16 cellular contexts compared by ENCODE assay signal in genomic region chr3:23254875-23255274, GRCh38.
"Had no signal": no experiment of that assay in that cellular context is flagged by ENCODE, and none has a peak within 500 bp of the region (broad histone marks: within the 10 kb centered on the region; RNA-seq: fewer than 3 reads in every experiment).

No MANE protein-coding gene starts in this region.

- DNase-seq: activated CD4-positive, alpha-beta T cell treated with anti-CD3 and anti-CD28 coated beads, Interleukin-2, amount 50 U/mL, for 4 hours; activated CD4-positive, CD25-positive, alpha-beta regulatory T cell treated with anti-CD3 and anti-CD28 coated beads, Interleukin-2, amount 50 U/mL, for 72 hours; activated effector memory CD4-positive, alpha-beta T cell treated with anti-CD3 and anti-CD28 coated beads, Interleukin-2, amount 50 U/mL, for 16 hours; activated T-cell treated with anti-CD3 and anti-CD28 coated beads, Interleukin-2, amount 50 U/mL, for 24 hours; brain microvascular endothelial cell; hippocampal formation; kidney glomerular epithelial cell; lower lobe of right lung; midbrain; pancreas; retina; stimulated activated CD4-positive, alpha-beta T cell treated with anti-CD3 and anti-CD28 coated beads, Interleukin-4, amount 100 ng/mL, for 1 hour; stimulated activated CD8-positive, alpha-beta memory T cell treated with anti-CD3 and anti-CD28 coated beads, Interleukin-4, amount 100 ng/mL, for 48 hours; stimulated activated naive CD8-positive, alpha-beta T cell treated with anti-CD3 and anti-CD28 coated beads, Interleukin-15, Interleukin-2, amounts not matched to agents 100 U/mL and 50 U/mL, for 24 hours had no signal

- H3K36me3 ChIP-seq: brain microvascular endothelial cell, lower lobe of right lung, pancreas, suprapubic skin had no signal

- H3K27ac ChIP-seq: brain microvascular endothelial cell, lower lobe of right lung, pancreas, suprapubic skin had no signal

- ATAC-seq: stimulated activated naive CD8-positive, alpha-beta T cell treated with anti-CD3 and anti-CD28 coated beads, Interleukin-15, Interleukin-2, amounts not matched to agents 100 U/mL and 50 U/mL, for 24 hours had no signal

- H3K4me1 ChIP-seq: pancreas had no signal

- H3K27ac Mint-ChIP-seq: activated naive CD8-positive, alpha-beta T cell; activated T-cell treated with anti-CD3 and anti-CD28 coated beads, Interleukin-2, amount 50 U/mL, for 24 hours had no signal

- H3K27me3 Mint-ChIP-seq: activated naive CD8-positive, alpha-beta T cell; activated T-cell treated with anti-CD3 and anti-CD28 coated beads, Interleukin-2, amount 50 U/mL, for 24 hours had no signal

- H3K9me3 ChIP-seq: lower lobe of right lung, pancreas, suprapubic skin had no signal

- H3K4me3 Mint-ChIP-seq: activated naive CD8-positive, alpha-beta T cell; activated T-cell treated with anti-CD3 and anti-CD28 coated beads, Interleukin-2, amount 50 U/mL, for 24 hours had no signal

- H3K27me3 ChIP-seq: brain microvascular endothelial cell, pancreas, suprapubic skin had no signal

- H3K4me3 ChIP-seq: lower lobe of right lung, pancreas, suprapubic skin had no signal

- H3K36me3 Mint-ChIP-seq: activated naive CD8-positive, alpha-beta T cell had no signal
